Comparison of ENCODE assay signal across 14 cellular contexts in the genomic region with DNA sequence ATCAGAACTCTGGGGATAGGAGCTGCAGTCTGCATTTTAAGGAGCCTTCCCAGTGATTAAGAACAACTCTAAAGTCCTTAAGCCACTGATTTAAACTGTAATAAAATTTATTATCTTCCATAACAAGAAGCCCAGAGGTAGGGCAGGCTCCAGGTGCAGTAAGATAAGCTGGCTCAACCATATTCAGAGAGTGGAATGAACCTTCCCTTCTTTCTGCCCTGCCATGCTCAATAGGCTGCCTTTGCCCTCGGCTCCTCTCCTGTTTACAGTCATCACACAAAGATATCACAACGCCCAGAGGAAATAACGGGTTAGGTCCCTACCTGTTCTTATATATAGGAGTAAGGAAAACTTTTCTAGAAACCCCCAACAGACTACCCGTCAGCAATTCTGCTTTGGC.
DNase-seq lines count a peak whose midpoint lies in the region; ATAC-seq and TF ChIP-seq lines count a peak whose summit lies in the region.
"Had no signal": no experiment of that assay in that cellular context is flagged by ENCODE, and none has a peak within 500 bp of the region (broad histone marks: within the 10 kb centered on the region; RNA-seq: fewer than 3 reads in every experiment).

No MANE protein-coding gene starts in this region.

- H3K4me3 ChIP-seq in GM12864 (ENCODE audit: low read depth, low read length) = peak overlapping the region; percentile 1; the same call in 1 of the 2 replicates
- H3K4me3 ChIP-seq: left ventricle myocardium inferior had no signal

- H3K4me3 Mint-ChIP-seq in CD14-positive monocyte (peak overlapping the region; percentile 75 to 90), naive B cell (peak overlapping the region; percentile 49 to 89 (median 74))
- H3K4me3 Mint-ChIP-seq in activated CD8-positive, alpha-beta T cell treated with anti-CD3 and anti-CD28 coated beads, Interleukin-2, amount 10 ng/mL, durations not matched to agents 7 days and 5 days = peak overlapping the region; percentile 33

- no peaks in the 10 kb centered on the region for H3K9me3 Mint-ChIP-seq in CD14-positive monocyte
- H3K9me3 Mint-ChIP-seq in activated CD8-positive, alpha-beta T cell treated with anti-CD3 and anti-CD28 coated beads, Interleukin-2, amount 10 ng/mL, durations not matched to agents 7 days and 5 days (ENCODE audit: insufficient read depth) = no peaks in the 10 kb centered on the region
- H3K9me3 Mint-ChIP-seq in naive B cell = no peaks in the 10 kb centered on the region

- H3K27me3 Mint-ChIP-seq in CD14-positive monocyte (ENCODE audit: low read depth in 3 of 3) = peaks cover 0 to 2% (median 0%) of the 10 kb centered on the region in 3 donors
- H3K27me3 Mint-ChIP-seq in activated CD8-positive, alpha-beta T cell treated with anti-CD3 and anti-CD28 coated beads, Interleukin-2, amount 10 ng/mL, durations not matched to agents 7 days and 5 days (ENCODE audit: low read depth) = no peaks in the 10 kb centered on the region
- no peaks in the 10 kb centered on the region for H3K27me3 Mint-ChIP-seq in naive B cell

- DNase-seq in CD14-positive monocyte (ENCODE audit: low spot score) (no peak), GM12864 (ENCODE audit: low read depth) (no peak), naive B cell (no peak), NCI-H1694 treated with DMSO at 0.1 percent for 48 hours (lab: John Stamatoyannopoulos, UW) (no peak), pons (ENCODE audit: low spot score) (no peak), NCI-H2171 treated with DMSO at 0.1 percent for 48 hours (lab: John Stamatoyannopoulos, UW) (no peak), NCI-H2196 (lab: John Stamatoyannopoulos, UW; ENCODE audit: unreplicated experiment) (no peak)
- no peak for DNase-seq in activated CD8-positive, alpha-beta T cell treated with anti-CD3 and anti-CD28 coated beads, Interleukin-2, amount 10 ng/mL, durations not matched to agents 7 days and 5 days
- DNase-seq: amniotic stem cell, DMS79 treated with DMSO at 0.1 percent for 48 hours, foreskin keratinocyte, left ventricle myocardium inferior, NCI-H1417 treated with DMSO at 0.1 percent for 48 hours, NCI-H446 had no signal

- POLR2A ChIA-PET in activated CD8-positive, alpha-beta T cell treated with anti-CD3 and anti-CD28 coated beads, Interleukin-2, amount 10 ng/mL, durations not matched to agents 7 days and 5 days (lab: Charles Lee) = no interaction called here

- TF ChIP-seq CTCF in CD14-positive monocyte (IDR thresholded peaks at IDR 0.05) = no peak
- TF ChIP-seq CTCF in GM12864 (IDR thresholded peaks at IDR 0.05; ENCODE audit: low read depth, low read length, missing control alignments) = no peak

- ATAC-seq in activated CD8-positive, alpha-beta T cell treated with anti-CD3 and anti-CD28 coated beads, Interleukin-2, amount 10 ng/mL, durations not matched to agents 7 days and 5 days = no peak
- no peak for ATAC-seq in naive B cell (ENCODE audit: low read depth in 2 of 2)
- ATAC-seq: foreskin keratinocyte had no signal

- H3K36me3 Mint-ChIP-seq in CD14-positive monocyte (peaks cover 46 to 52% of the 10 kb centered on the region in 2 donors), naive B cell (no peaks in the 10 kb centered on the region)
- peaks cover 23% of the 10 kb centered on the region for H3K36me3 Mint-ChIP-seq in activated CD8-positive, alpha-beta T cell treated with anti-CD3 and anti-CD28 coated beads, Interleukin-2, amount 10 ng/mL, durations not matched to agents 7 days and 5 days (ENCODE audit: low read depth)

- peak overlapping the region; percentile 93 to 99 (median 96) for H3K27ac Mint-ChIP-seq in CD14-positive monocyte
- peak overlapping the region; percentile 80 for H3K27ac Mint-ChIP-seq in activated CD8-positive, alpha-beta T cell treated with anti-CD3 and anti-CD28 coated beads, Interleukin-2, amount 10 ng/mL, durations not matched to agents 7 days and 5 days
- peak overlapping the region; percentile 82 to 94 (median 93) for H3K27ac Mint-ChIP-seq in naive B cell

- intact Hi-C loops in CD14-positive monocyte (cut with micrococcal nuclease) = no loop called here

- H3K4me1 Mint-ChIP-seq in CD14-positive monocyte = peaks cover 41% of the 10 kb centered on the region
- H3K4me1 Mint-ChIP-seq in activated CD8-positive, alpha-beta T cell treated with anti-CD3 and anti-CD28 coated beads, Interleukin-2, amount 10 ng/mL, durations not matched to agents 7 days and 5 days (ENCODE audit: low read depth) = peaks cover 12% of the 10 kb centered on the region
- peaks cover 10 to 17% (median 15%) of the 10 kb centered on the region in 3 donors for H3K4me1 Mint-ChIP-seq in naive B cell

- CTCF ChIA-PET in activated CD8-positive, alpha-beta T cell treated with anti-CD3 and anti-CD28 coated beads, Interleukin-2, amount 10 ng/mL, durations not matched to agents 7 days and 5 days (lab: Charles Lee) = interaction anchor here (1.2 kb wide), 1 partner anchor 45 kb away, joined by 3 read pairs; no protein-coding TSS in a partner anchor
